11 cellular contexts compared by ENCODE assay signal in the genomic region with DNA sequence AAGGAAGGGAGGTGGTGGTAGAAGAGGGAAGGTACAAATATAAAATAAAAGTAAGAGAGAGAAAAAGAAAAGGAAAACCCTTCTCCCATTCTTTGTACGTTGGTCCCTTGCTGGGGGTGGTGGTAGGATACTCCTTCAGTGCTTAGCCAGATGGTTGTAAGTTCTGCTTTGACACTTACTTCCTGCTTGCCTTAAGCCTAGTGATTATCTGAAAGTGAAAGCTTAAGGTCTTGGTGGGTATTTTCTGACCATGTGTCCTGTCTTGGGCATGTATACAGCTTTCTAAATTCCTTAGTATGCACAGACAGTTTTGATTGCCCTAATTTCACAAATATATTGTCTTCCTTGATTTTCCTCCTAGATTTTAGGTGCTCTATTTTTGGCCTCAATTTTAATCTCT.
A peak's percentile ranks its signal among the peaks of the same experiment; 100 is the strongest.
DNase-seq lines count a peak whose midpoint lies in the region; ATAC-seq, FAIRE-seq and TF ChIP-seq lines count a peak whose summit lies in the region.
"Had no signal": no experiment of that assay in that cellular context is flagged by ENCODE, and none has a peak within 500 bp of the region (broad histone marks: within the 10 kb centered on the region; RNA-seq: fewer than 3 reads in every experiment).

No MANE protein-coding gene starts in this region.

- no peaks in the 10 kb centered on the region for H3K36me3 ChIP-seq in heart right ventricle
- H3K36me3 ChIP-seq in left ventricle myocardium inferior, result no peaks in the 10 kb centered on the region

- H3K27me3 ChIP-seq in heart right ventricle (no peaks in the 10 kb centered on the region), left ventricle myocardium inferior (ENCODE audit: low read depth) (no peaks in the 10 kb centered on the region)

- H3K4me3 ChIP-seq in heart right ventricle (no peak overlapping the region), left ventricle myocardium inferior (no peak overlapping the region)

- TF ChIP-seq CTCF in heart right ventricle (IDR thresholded peaks at IDR 0.05) (no peak), left ventricle myocardium inferior (IDR thresholded peaks at IDR 0.05; ENCODE audit: borderline replicate concordance) (no peak)

- TF ChIP-seq POLR2A in GM12891 (IDR thresholded peaks at IDR 0.05; ENCODE audit: low read depth, low read length), result no peak

- DNase-seq in GM12891 (ENCODE audit: insufficient read length, low spot score) (no peak), MV-4-11 (lab: John Stamatoyannopoulos, UW) (peak; percentile 61), posterior vena cava (ENCODE audit: low spot score) (no peak), heart right ventricle (no peak), left ventricle myocardium inferior (no peak)
- DNase-seq in stimulated activated naive CD4-positive, alpha-beta T cell treated with Interleukin-2 at 50 U/mL for 16 hours (lab: John Stamatoyannopoulos, UW), result no peak
- DNase-seq: activated T-cell treated with anti-CD3 and anti-CD28 coated beads, Interleukin-2, amount 50 U/mL, for 24 hours; NCI-H2227 treated with DMSO at 0.1 percent for 48 hours; retina had no signal

- peaks cover 0 to 18% (median 11%) of the 10 kb centered on the region in 11 donors for H3K9me3 ChIP-seq in heart right ventricle
- peaks cover 19% of the 10 kb centered on the region for H3K9me3 ChIP-seq in left ventricle myocardium inferior (replicated peaks)

- H3K27ac ChIP-seq in heart right ventricle (no peak overlapping the region), left ventricle myocardium inferior (replicated peaks) (no peak overlapping the region)

- peak; percentile 55 for FAIRE-seq in GM12891 (lab: Jason Lieb, UNC)

- 32 to 43% methylated on average over 1 of the region's 1 CpG for WGBS in heart right ventricle, 2 donors

- ATAC-seq in GM19468 (IDR thresholded peaks at IDR 0.05; ENCODE audit: extremely low read depth, unreplicated experiment), result peak; percentile 95
- peak; percentile 96 for ATAC-seq in HG02973 (IDR thresholded peaks at IDR 0.05; ENCODE audit: unreplicated experiment)
- no peak for ATAC-seq in heart right ventricle

- H3K4me1 ChIP-seq in heart right ventricle, result no peaks in the 10 kb centered on the region
- no peaks in the 10 kb centered on the region for H3K4me1 ChIP-seq in left ventricle myocardium inferior

- intact Hi-C loops in posterior vena cava (cut with DNase I), result no loop called here
- intact Hi-C loops in heart right ventricle (cut with DNase I), result loop anchor here in 1 of 10 donors (5.0 kb wide), 1 partner anchor 174 kb away; no protein-coding TSS in a partner anchor
- intact Hi-C loops in left ventricle myocardium inferior (cut with micrococcal nuclease), result no loop called here

TF ChIP-seq in GM12891, 5 proteins besides CTCF, POLR2A, EP300 and RAD21:
- no peak for TF ChIP-seq PAX5 (IDR thresholded peaks at IDR 0.05; ENCODE audit: insufficient read depth, low read length, severe bottlenecking)
- no peak for TF ChIP-seq SPI1 (IDR thresholded peaks at IDR 0.05; ENCODE audit: low read depth, low read length)
- TF ChIP-seq POU2F2 (IDR thresholded peaks at IDR 0.05; ENCODE audit: low read depth, low read length), result no peak
- no peak for TF ChIP-seq TAF1 (IDR thresholded peaks at IDR 0.05; ENCODE audit: low read depth, low read length)
- TF ChIP-seq POLR2AphosphoS5 (IDR thresholded peaks at IDR 0.05; ENCODE audit: low read depth, low read length), result no peak

Comparison
In these comparisons a context has a peak if more than half of its experiments do, and no peak if none do; other contexts are left out.
1. ATAC-seq: peak in GM19468 (single experiment) and HG02973 (single experiment); none in heart right ventricle (0 of 8).